1 cellular context compared by ENCODE assay signal in the genomic region with DNA sequence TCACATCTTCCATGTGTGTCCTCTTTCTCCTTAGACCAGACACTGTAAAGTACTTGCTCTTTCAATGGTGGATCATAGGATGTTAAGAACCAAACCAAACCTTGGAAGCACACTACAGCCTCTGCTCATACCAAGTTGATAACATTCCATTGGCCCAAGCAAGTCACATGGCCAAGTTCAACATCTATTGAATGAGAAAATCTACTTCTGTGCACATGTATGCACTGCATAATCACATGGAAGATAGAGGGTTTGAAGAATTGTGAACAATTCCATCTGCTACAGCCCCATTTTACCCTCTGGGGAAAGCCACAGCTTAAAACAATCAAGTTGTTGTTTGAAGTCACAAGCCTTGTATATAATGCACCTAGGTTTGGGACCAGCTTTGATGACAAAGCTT.
TF ChIP-seq lines count a peak whose summit lies in the region.

No MANE protein-coding gene starts in this region.

TF ChIP-seq in GM23338, 12 proteins besides CTCF, POLR2A, EP300 and RAD21 (continued from another document):
- no peak for TF ChIP-seq ETS1 (IDR thresholded peaks at IDR 0.05)
- no peak for TF ChIP-seq STAT1 (IDR thresholded peaks at IDR 0.05; ENCODE audit: unreplicated experiment)
- TF ChIP-seq, protein P1, sequence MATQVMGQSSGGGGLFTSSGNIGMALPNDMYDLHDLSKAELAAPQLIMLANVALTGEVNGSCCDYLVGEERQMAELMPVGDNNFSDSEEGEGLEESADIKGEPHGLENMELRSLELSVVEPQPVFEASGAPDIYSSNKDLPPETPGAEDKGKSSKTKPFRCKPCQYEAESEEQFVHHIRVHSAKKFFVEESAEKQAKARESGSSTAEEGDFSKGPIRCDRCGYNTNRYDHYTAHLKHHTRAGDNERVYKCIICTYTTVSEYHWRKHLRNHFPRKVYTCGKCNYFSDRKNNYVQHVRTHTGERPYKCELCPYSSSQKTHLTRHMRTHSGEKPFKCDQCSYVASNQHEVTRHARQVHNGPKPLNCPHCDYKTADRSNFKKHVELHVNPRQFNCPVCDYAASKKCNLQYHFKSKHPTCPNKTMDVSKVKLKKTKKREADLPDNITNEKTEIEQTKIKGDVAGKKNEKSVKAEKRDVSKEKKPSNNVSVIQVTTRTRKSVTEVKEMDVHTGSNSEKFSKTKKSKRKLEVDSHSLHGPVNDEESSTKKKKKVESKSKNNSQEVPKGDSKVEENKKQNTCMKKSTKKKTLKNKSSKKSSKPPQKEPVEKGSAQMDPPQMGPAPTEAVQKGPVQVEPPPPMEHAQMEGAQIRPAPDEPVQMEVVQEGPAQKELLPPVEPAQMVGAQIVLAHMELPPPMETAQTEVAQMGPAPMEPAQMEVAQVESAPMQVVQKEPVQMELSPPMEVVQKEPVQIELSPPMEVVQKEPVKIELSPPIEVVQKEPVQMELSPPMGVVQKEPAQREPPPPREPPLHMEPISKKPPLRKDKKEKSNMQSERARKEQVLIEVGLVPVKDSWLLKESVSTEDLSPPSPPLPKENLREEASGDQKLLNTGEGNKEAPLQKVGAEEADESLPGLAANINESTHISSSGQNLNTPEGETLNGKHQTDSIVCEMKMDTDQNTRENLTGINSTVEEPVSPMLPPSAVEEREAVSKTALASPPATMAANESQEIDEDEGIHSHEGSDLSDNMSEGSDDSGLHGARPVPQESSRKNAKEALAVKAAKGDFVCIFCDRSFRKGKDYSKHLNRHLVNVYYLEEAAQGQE (IDR thresholded peaks at IDR 0.05; ENCODE audit: unreplicated experiment): no peak
